8 cellular contexts compared by ENCODE assay signal in the genomic region with DNA sequence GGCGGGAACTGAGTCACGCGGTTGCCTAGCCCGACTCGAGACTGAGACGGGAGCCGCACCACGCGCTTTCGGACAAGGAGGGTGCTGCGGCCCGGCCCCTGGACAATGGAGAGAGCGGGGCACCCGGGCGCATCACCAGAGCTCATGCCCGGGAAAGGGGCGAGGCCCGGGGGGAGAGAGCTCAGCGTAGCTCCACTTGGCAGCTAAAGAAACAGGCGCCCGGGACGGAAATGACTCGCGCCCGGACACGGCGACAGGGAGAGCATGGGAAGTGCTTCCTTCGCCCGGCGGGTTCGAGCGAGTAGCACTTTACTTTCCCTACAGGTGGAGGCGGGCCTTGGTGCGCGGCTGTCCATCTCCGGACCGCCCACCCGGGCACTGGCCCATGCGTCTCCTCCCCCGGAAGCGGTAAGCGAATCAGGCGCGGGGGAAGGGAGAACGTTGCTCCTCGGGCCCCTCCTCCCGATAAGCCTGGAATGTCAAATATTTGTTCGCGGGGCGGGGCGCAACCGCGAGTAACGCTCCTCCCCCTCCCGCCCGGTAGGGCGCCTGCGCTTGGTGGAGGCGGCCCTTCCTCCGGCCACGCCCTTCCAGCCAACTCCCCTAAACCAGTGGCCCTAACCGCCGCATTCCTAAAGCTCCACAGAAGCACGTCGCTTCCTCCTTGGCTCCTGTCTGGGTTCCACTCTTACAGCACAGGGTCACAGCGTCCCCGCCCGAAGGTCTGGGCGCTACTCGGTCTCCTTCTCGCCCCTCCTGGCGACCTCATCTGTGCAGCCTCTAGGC. TPM values are rescaled to one million over a fixed set of nuclear protein-coding genes. Genes with fewer than 3 reads are reported as not detected.
DNase-seq lines count a peak whose midpoint lies in the region; ATAC-seq, FAIRE-seq and TF ChIP-seq lines count a peak whose summit lies in the region.

No MANE protein-coding gene starts in this region.

- H3K36me3 ChIP-seq in ascending aorta (no peaks in the 10 kb centered on the region), prostate gland (peaks cover 0 to 1% of the 10 kb centered on the region in 2 donors)

- WGBS in prostate gland = 1% methylated on average over 71 of the region's 72 CpGs

- H3K9me3 ChIP-seq in ascending aorta (no peaks in the 10 kb centered on the region), prostate gland (no peaks in the 10 kb centered on the region)

- H3K27me3 ChIP-seq in ascending aorta = no peaks in the 10 kb centered on the region
- H3K27me3 ChIP-seq in prostate gland (replicated peaks; ENCODE audit: insufficient read depth) = no peaks in the 10 kb centered on the region

- peak; percentile 93 for DNase-seq in GM12891 (ENCODE audit: insufficient read length, low spot score)
- DNase-seq in NCI-H146 treated with DMSO at 0.1 percent for 48 hours (lab: John Stamatoyannopoulos, UW; ENCODE audit: unreplicated experiment) = peak; percentile 85
- peak; percentile 76 to 86 (median 82) for DNase-seq in T-helper 2 cell
- peak; percentile 94 to 99 for DNase-seq in ascending aorta (ENCODE audit: low spot score in 2 of 2)
- DNase-seq in left ventricle myocardium superior = peak; percentile 99
- DNase-seq in prostate gland (ENCODE audit: low spot score) = peak; percentile 99
- DNase-seq in ureter (ENCODE audit: low spot score) = peak; percentile 99

- peak; percentile 56 for TF ChIP-seq POLR2A in GM12891 (IDR thresholded peaks at IDR 0.05; ENCODE audit: low read depth, low read length)
- peak; percentile 83 for TF ChIP-seq POLR2A in prostate gland (IDR thresholded peaks at IDR 0.05)

- FAIRE-seq in GM12891 (lab: Jason Lieb, UNC) = peak; percentile 99

- ATAC-seq in HG02798 (IDR thresholded peaks at IDR 0.05; ENCODE audit: poor library complexity, unreplicated experiment) (peak; percentile 84), left ventricle myocardium superior (peak; percentile 90)

- intact Hi-C loops in ascending aorta (cut with DNase I) (loop anchor here (2.0 to 10.0 kb wide), 4 partner anchors 21 to 430 kb away; partner anchors contain the start of genes NFATC3, RANBP10, SLC12A4 and TSNAXIP1), left ventricle myocardium superior (cut with micrococcal nuclease) (no loop called here), prostate gland (cut with DNase I) (no loop called here)

- H3K4me3 ChIP-seq in ascending aorta = peak overlapping the region; percentile 54 to 69
- H3K4me3 ChIP-seq in prostate gland = peak overlapping the region; percentile 52 to 55

- H3K27ac ChIP-seq in ascending aorta (peak overlapping the region; percentile 78 to 92), prostate gland (peak overlapping the region; percentile 95)

- TF ChIP-seq CTCF in ascending aorta (IDR thresholded peaks at IDR 0.05) (peak in 1 of 3 experiments; percentile 3), prostate gland (IDR thresholded peaks at IDR 0.05) (peak in 2 of 4 experiments; percentile 32 to 41)

- H3K4me1 ChIP-seq in ascending aorta (peaks cover 11 to 16% of the 10 kb centered on the region in 2 donors), prostate gland (replicated peaks) (peaks cover 17% of the 10 kb centered on the region)

TF ChIP-seq in GM12891, 5 proteins besides CTCF, POLR2A, EP300 and RAD21:
- TF ChIP-seq TAF1 (IDR thresholded peaks at IDR 0.05; ENCODE audit: low read depth, low read length) (peak; percentile 40; the same call in 1 of the 2 replicates), POLR2AphosphoS5 (IDR thresholded peaks at IDR 0.05; ENCODE audit: low read depth, low read length) (peak; percentile 28; the same call in 1 of the 2 replicates), PAX5 (IDR thresholded peaks at IDR 0.05; ENCODE audit: insufficient read depth, low read length, severe bottlenecking) (no peak)

RNA-seq across cellular contexts. Expression of gene ESRP2, which starts 1.5 kb away (rescaled TPM):
- 0.12 TPM for polyA plus RNA-seq in GM12891 (2012; ENCODE audit: low read depth, missing spikeins)
- total RNA-seq in ascending aorta = not detected
- 0.87 TPM for total RNA-seq in left ventricle myocardium superior
- total RNA-seq in prostate gland = 10 to 100 TPM; 24.5 to 48.1 TPM
- 127 TPM for total RNA-seq in ureter

RNA-seq across cellular contexts. Expression of gene PLA2G15, which starts 7.7 kb away (rescaled TPM):
- 6.5 TPM for polyA plus RNA-seq in GM12891 (2012; ENCODE audit: low read depth, missing spikeins)
- total RNA-seq in ascending aorta (21.9 TPM), left ventricle myocardium superior (33.8 TPM), prostate gland (10 to 100 TPM; 15.7 to 39.5 TPM), ureter (15.9 TPM)

RNA-seq across cellular contexts. Expression of gene SLC7A6, which starts 26.9 kb away (rescaled TPM):
- 27.0 TPM for polyA plus RNA-seq in GM12891 (2012; ENCODE audit: low read depth, missing spikeins)
- total RNA-seq in ascending aorta = 27.7 TPM
- total RNA-seq in left ventricle myocardium superior = 38.2 TPM
- 10 to 100 TPM; 12.8 to 30.5 TPM for total RNA-seq in prostate gland
- 29.4 TPM for total RNA-seq in ureter

Comparison
In these comparisons a context has a peak if more than half of its experiments do, and no peak if none do; other contexts are left out.
1. Peak in every context shown above with its lines: DNase-seq, ATAC-seq, H3K4me3 ChIP-seq and H3K27ac ChIP-seq.
2. RNA of gene ESRP2, which starts 1.5 kb away (total RNA-seq): 127 TPM in ureter (single experiment) and 24.5 to 48.1 TPM in prostate gland; 0.87 TPM in left ventricle myocardium superior (single experiment) and not detected in ascending aorta (single experiment); every median in the first group is over 10 times any median in the second.